Comparison of ENCODE assay signal across 8 cellular contexts in genomic region chr22:22508274-22509176, GRCh38. TPM values are rescaled to one million over a fixed set of nuclear protein-coding genes. Genes with fewer than 3 reads are reported as not detected.
DNase-seq lines count a peak whose midpoint lies in the region; ATAC-seq and TF ChIP-seq lines count a peak whose summit lies in the region.

ZNF280B (minus strand) TSS chr22:22508742; CDS start chr22:22489398, 19,344 bp downstream.

- TF ChIP-seq POLR2A in Raji (IDR thresholded peaks at IDR 0.05; ENCODE audit: insufficient read depth, low read depth, low read length) = peak; percentile 66

- H3K27ac Mint-ChIP-seq in Caco-2 (ENCODE audit: unreplicated experiment) = peak within 1 kb of the TSS; percentile 35
- no peak within 1 kb of the TSS for H3K27ac Mint-ChIP-seq in osteocyte (ENCODE audit: unreplicated experiment)

- H3K4me3 Mint-ChIP-seq in Caco-2 (ENCODE audit: unreplicated experiment) = peak within 1 kb of the TSS; percentile 69
- H3K4me3 Mint-ChIP-seq in osteocyte (ENCODE audit: unreplicated experiment) = peak within 1 kb of the TSS; percentile 76

- H3K9me3 Mint-ChIP-seq in Caco-2 (ENCODE audit: unreplicated experiment) (peaks cover 28% of the 10 kb centered on the region), osteocyte (ENCODE audit: unreplicated experiment) (peaks cover 6% of the 10 kb centered on the region)

- H3K27me3 Mint-ChIP-seq in Caco-2 (ENCODE audit: insufficient read depth, unreplicated experiment) (no peaks in the 10 kb centered on the region), osteocyte (ENCODE audit: unreplicated experiment) (peaks cover 14% of the 10 kb centered on the region)

- H3K4me1 ChIP-seq in Caco-2 (no peaks in the 10 kb centered on the region), thymus (ENCODE audit: control insufficient read depth, insufficient read depth, low read length) (no peaks in the 10 kb centered on the region)

- ATAC-seq in GM21367 (IDR thresholded peaks at IDR 0.05; ENCODE audit: unreplicated experiment) = peak; percentile 82

- POLR2A ChIA-PET in Caco-2 (lab: Charles Lee) = no interaction called here

- no peaks in the 10 kb centered on the region for H3K27me3 ChIP-seq in Caco-2 (replicated peaks; ENCODE audit: control insufficient read depth, insufficient read depth, low read length)
- no peaks in the 10 kb centered on the region for H3K27me3 ChIP-seq in thymus (ENCODE audit: control insufficient read depth, insufficient read depth)

- 3% methylated on average over 72 of the region's 72 CpGs for WGBS in thymus

- CTCF ChIA-PET in Caco-2 (lab: Charles Lee) = interaction anchor here (1.2 to 1.4 kb wide), 2 partner anchors 11 to 86 kb away, joined by 3 read pairs; partner anchors contain the start of gene ZNF280A

- H3K4me1 Mint-ChIP-seq in Caco-2 (ENCODE audit: low read depth, unreplicated experiment) (no peaks in the 10 kb centered on the region), osteocyte (ENCODE audit: unreplicated experiment) (peaks cover 7% of the 10 kb centered on the region)

- H3K36me3 Mint-ChIP-seq in Caco-2 (ENCODE audit: insufficient read depth, unreplicated experiment) (peaks cover 5% of the 10 kb centered on the region), osteocyte (ENCODE audit: unreplicated experiment) (peaks cover 15% of the 10 kb centered on the region)

- no TSS peak for BruUV-seq in Caco-2 (replicated peaks; lab: Mats Ljungman, UMichigan)

- DNase-seq in Caco-2 (peak; percentile 74 to 84), HuH-7.5 (ENCODE audit: low spot score) (peak; percentile 79), activated gamma-delta T cell (lab: John Stamatoyannopoulos, UW) (peak; percentile 69), germinal center (ENCODE audit: low spot score) (peak; percentile 89), osteocyte (ENCODE audit: extremely low spot score, unreplicated experiment) (peak; percentile 93)

- no peak within 1 kb of the TSS for H3K27ac ChIP-seq in thymus (ENCODE audit: low read depth)

- peak; percentile 44 to 57 for TF ChIP-seq CTCF in Caco-2 (IDR thresholded peaks at IDR 0.05; ENCODE audit: insufficient read depth in 1 of 2, low read depth in 1 of 2, low read length in 1 of 2, severe bottlenecking in 1 of 2, unreplicated experiment in 1 of 2)
- peak; percentile 69 for TF ChIP-seq CTCF in osteocyte (IDR thresholded peaks at IDR 0.05)

- intact Hi-C loops in Caco-2 (cut with micrococcal nuclease; ENCODE audit: unreplicated experiment) = no loop called here

- H3K36me3 ChIP-seq in Caco-2 (ENCODE audit: control insufficient read depth, insufficient read depth, low read length) (no peaks in the 10 kb centered on the region), thymus (ENCODE audit: control insufficient read depth, insufficient read depth) (no peaks in the 10 kb centered on the region)

- H3K4me3 ChIP-seq in Caco-2 (ENCODE audit: low read depth, low read length) = peak within 1 kb of the TSS; percentile 55
- peak within 1 kb of the TSS; percentile 55 for H3K4me3 ChIP-seq in thymus (ENCODE audit: low read length)

- H3K9me3 ChIP-seq in Caco-2 (peaks cover 8% of the 10 kb centered on the region), thymus (ENCODE audit: control insufficient read depth) (no peaks in the 10 kb centered on the region)

RNA-seq across cellular contexts. Expression of gene ZNF280B, which starts in this region (rescaled TPM):
- total RNA-seq in Caco-2 (2022) (3.9 and 4.0 TPM in 2 replicates), osteocyte (2.1 and 2.3 TPM in 2 replicates)
- 0.55 TPM for polyA plus RNA-seq in thymus
